In the genomic region with DNA sequence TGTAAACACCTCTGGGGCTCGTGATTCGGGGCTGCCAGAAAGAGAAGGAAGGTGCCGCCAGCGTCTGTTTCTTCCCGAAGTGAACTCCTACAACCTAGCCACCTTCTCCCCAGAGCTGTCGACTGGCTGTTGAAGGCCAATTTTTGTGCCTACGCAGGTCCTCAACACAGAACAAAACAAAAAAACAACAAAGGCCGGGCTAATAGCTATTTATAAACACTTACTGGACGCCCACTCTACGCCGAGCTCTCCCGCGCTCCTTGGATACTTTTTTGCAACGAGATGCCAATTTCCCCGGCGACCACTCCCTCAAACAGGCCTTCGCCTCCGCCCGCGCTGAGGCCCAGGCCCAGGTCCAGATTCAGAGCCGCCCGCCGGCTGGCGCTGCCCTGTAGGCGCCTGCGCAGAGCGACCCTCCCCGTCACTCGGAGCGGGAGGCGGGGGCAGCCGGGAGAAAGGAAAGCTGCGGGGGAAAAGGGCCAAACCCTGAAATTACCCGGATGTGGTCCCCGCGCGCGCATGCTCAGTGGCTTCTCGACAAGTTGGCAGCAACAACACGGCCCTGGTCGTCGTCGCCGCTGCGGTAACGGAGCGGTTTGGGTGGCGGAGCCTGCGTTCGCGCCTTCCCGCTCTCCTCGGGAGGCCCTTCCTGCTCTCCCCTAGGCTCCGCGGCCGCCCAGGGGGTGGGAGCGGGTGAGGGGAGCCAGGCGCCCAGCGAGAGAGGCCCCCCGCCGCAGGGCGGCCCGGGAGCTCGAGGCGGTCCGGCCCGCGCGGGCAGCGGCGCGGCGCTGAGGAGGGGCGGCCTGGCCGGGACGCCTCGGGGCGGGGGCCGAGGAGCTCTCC, we compare ENCODE assay signal across 8 cellular contexts. TPM values are rescaled to one million over a fixed set of nuclear protein-coding genes. Genes with fewer than 3 reads are reported as not detected.
DNase-seq lines count a peak whose midpoint lies in the region; ATAC-seq and TF ChIP-seq lines count a peak whose summit lies in the region.

Gene SMAD4 (plus strand): TSS at position 520 of the 843 bp plus-strand sequence. CDS start 16,834 bp downstream, outside the sequence.

- peaks cover 31% of the 10 kb centered on the region for H3K36me3 Mint-ChIP-seq in activated CD4-positive, alpha-beta T cell treated with anti-CD3 and anti-CD28 coated beads, Interleukin-2, amount 10 ng/mL, durations not matched to agents 7 days and 5 days (ENCODE audit: low read depth)

- peak; percentile 67 for ATAC-seq in GM19328 (IDR thresholded peaks at IDR 0.05; ENCODE audit: unreplicated experiment)
- peak; percentile 49 for ATAC-seq in HG03469 (IDR thresholded peaks at IDR 0.05; ENCODE audit: unreplicated experiment)
- ATAC-seq in left colon: peak; percentile 87

- H3K4me3 ChIP-seq in BLaER1: peak within 1 kb of the TSS; percentile 93
- H3K4me3 ChIP-seq in coronary artery: peak within 1 kb of the TSS; percentile 90

- peak within 1 kb of the TSS; percentile 98 for H3K27ac Mint-ChIP-seq in activated CD4-positive, alpha-beta T cell treated with anti-CD3 and anti-CD28 coated beads, Interleukin-2, amount 10 ng/mL, durations not matched to agents 7 days and 5 days

- CTCF ChIA-PET in activated CD4-positive, alpha-beta T cell treated with anti-CD3 and anti-CD28 coated beads, Interleukin-2, amount 10 ng/mL, durations not matched to agents 7 days and 5 days (lab: Charles Lee): interaction anchor here (0.5 to 1.3 kb wide), 7 partner anchors 9 to 1212 kb away, joined by 3 to 5 read pairs (median 4); no protein-coding TSS in a partner anchor

- H3K9me3 ChIP-seq in BLaER1: no peaks in the 10 kb centered on the region

- H3K27me3 ChIP-seq in BLaER1: no peaks in the 10 kb centered on the region

- TF ChIP-seq CTCF in coronary artery (IDR thresholded peaks at IDR 0.05): no peak

- peak within 1 kb of the TSS; percentile 98 for H3K4me3 Mint-ChIP-seq in activated CD4-positive, alpha-beta T cell treated with anti-CD3 and anti-CD28 coated beads, Interleukin-2, amount 10 ng/mL, durations not matched to agents 7 days and 5 days

- peaks cover 42% of the 10 kb centered on the region for H3K36me3 ChIP-seq in BLaER1

- H4K20me1 ChIP-seq in BLaER1: peaks cover 48% of the 10 kb centered on the region

- peak within 1 kb of the TSS; percentile 81 for H3K4me2 ChIP-seq in BLaER1

- peaks cover 53% of the 10 kb centered on the region for H3K4me1 Mint-ChIP-seq in activated CD4-positive, alpha-beta T cell treated with anti-CD3 and anti-CD28 coated beads, Interleukin-2, amount 10 ng/mL, durations not matched to agents 7 days and 5 days

- intact Hi-C loops in left colon (cut with DNase I, micrococcal nuclease): loop anchor here in 1 of 2 donors (10.0 kb wide), 1 partner anchor 55 kb away; no protein-coding TSS in a partner anchor

- peaks cover 55% of the 10 kb centered on the region for H3K4me1 ChIP-seq in BLaER1

- no peaks in the 10 kb centered on the region for H3K9me3 Mint-ChIP-seq in activated CD4-positive, alpha-beta T cell treated with anti-CD3 and anti-CD28 coated beads, Interleukin-2, amount 10 ng/mL, durations not matched to agents 7 days and 5 days

- H3K27ac ChIP-seq in BLaER1 (peak within 1 kb of the TSS; percentile 98), coronary artery (peak within 1 kb of the TSS; percentile 92 to 97)

- POLR2A ChIA-PET in activated CD4-positive, alpha-beta T cell treated with anti-CD3 and anti-CD28 coated beads, Interleukin-2, amount 10 ng/mL, durations not matched to agents 7 days and 5 days (lab: Charles Lee): interaction anchor here (0.6 to 2.1 kb wide), 6 partner anchors 9 to 151 kb away, joined by 3 to 8 read pairs (median 4); partner anchors contain the start of gene ME2

- DNase-seq in NCI-H526 (lab: John Stamatoyannopoulos, UW): peak; percentile 91 to 97
- peak; percentile 97 for DNase-seq in activated CD4-positive, alpha-beta T cell treated with anti-CD3 and anti-CD28 coated beads, Interleukin-2, amount 10 ng/mL, durations not matched to agents 7 days and 5 days
- peak; percentile 98 for DNase-seq in coronary artery (ENCODE audit: low spot score)
- peak; percentile 96 to 97 for DNase-seq in left colon
- DNase-seq in stimulated activated CD4-positive, alpha-beta T cell treated with anti-CD3 and anti-CD28 coated beads, Interleukin-1b, Interleukin-23, amount 100 ng/mL, for 4 hours (ENCODE audit: low read depth in 2 of 2): peak; percentile 98 to 99

- H3K27me3 Mint-ChIP-seq in activated CD4-positive, alpha-beta T cell treated with anti-CD3 and anti-CD28 coated beads, Interleukin-2, amount 10 ng/mL, durations not matched to agents 7 days and 5 days: no peaks in the 10 kb centered on the region

- peak within 1 kb of the TSS; percentile 98 for H3K9ac ChIP-seq in BLaER1

RNA-seq across cellular contexts. Expression of gene SMAD4, which starts in this region (rescaled TPM):
- total RNA-seq in activated CD4-positive, alpha-beta T cell treated with anti-CD3 and anti-CD28 coated beads, Interleukin-2, amount 10 ng/mL, durations not matched to agents 7 days and 5 days: 100 to 1,000 TPM in 1 of 2 experiments, 10 to 100 TPM in 1; 97.5 to 115 TPM
- total RNA-seq in left colon: 100 to 1,000 TPM in 1 of 2 donors, 10 to 100 TPM in 1; 76.1 to 100 TPM

Comparison
In these comparisons a context has a peak if more than half of its experiments do, and no peak if none do; other contexts are left out.
1. Peak in every context shown above with its lines: DNase-seq, ATAC-seq, H3K4me3 ChIP-seq and H3K27ac ChIP-seq.